Comparison of ENCODE assay signal across 10 cellular contexts in the genomic region with DNA sequence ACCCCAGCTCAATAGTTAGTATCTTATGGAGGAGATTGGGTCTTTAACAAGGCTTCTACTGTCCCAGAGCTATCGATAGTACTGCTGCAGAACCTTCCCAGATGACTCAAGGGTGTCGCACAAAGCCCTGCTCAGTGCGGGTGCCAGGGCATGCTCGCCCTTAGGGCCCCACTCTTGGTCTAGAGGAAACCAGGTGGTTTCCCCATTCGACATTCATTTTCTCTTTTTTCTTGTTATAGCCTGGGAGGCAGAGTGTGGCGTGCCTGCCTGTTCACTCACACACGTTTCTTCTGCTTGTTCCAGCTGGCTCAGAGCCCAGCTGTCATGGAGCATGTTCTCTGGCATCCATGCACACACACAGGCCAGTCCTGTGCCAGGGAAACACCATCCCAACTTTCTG.
DNase-seq lines count a peak whose midpoint lies in the region; ATAC-seq and TF ChIP-seq lines count a peak whose summit lies in the region.
"Had no signal": no experiment of that assay in that cellular context is flagged by ENCODE, and none has a peak within 500 bp of the region (broad histone marks: within the 10 kb centered on the region; RNA-seq: fewer than 3 reads in every experiment).

No MANE protein-coding gene starts in this region.

- ATAC-seq in GM18858 (IDR thresholded peaks at IDR 0.05; ENCODE audit: unreplicated experiment): peak; percentile 93
- peak; percentile 87 for ATAC-seq in HG02610 (IDR thresholded peaks at IDR 0.05; ENCODE audit: unreplicated experiment)
- ATAC-seq in left lung: no peak

- peak overlapping the region; percentile 36; the same call in 1 of the 2 replicates for H2AFZ ChIP-seq in OCI-LY3 (ENCODE audit: low read depth, low read length)
- no peak overlapping the region for H2AFZ ChIP-seq in PC-9

- no peaks in the 10 kb centered on the region for H3K9me2 ChIP-seq in PC-9 (ENCODE audit: insufficient read depth)

- no peak overlapping the region for H3K4me3 ChIP-seq in OCI-LY3 (ENCODE audit: low read length)
- no peak overlapping the region for H3K4me3 ChIP-seq in neutrophil (ENCODE audit: low read depth in 1 of 2, low read length in 1 of 2)
- H3K4me3 ChIP-seq in effector memory CD4-positive, alpha-beta T cell (ENCODE audit: insufficient read depth, low read depth, low read length, poor library complexity, severe bottlenecking): no peak overlapping the region
- H3K4me3 ChIP-seq in PC-9: no peak overlapping the region
- no peak overlapping the region for H3K4me3 ChIP-seq in left lung
- H3K4me3 ChIP-seq: spleen had no signal

- intact Hi-C loops in PC-9 (cut with micrococcal nuclease; ENCODE audit: unreplicated experiment): no loop called here
- intact Hi-C loops in left lung (cut with DNase I): no loop called here

- no peaks in the 10 kb centered on the region for H3K79me2 ChIP-seq in OCI-LY3 (ENCODE audit: low read length)
- no peaks in the 10 kb centered on the region for H3K79me2 ChIP-seq in PC-9 (ENCODE audit: low read depth)

- H3K36me3 ChIP-seq in OCI-LY3 (replicated peaks; ENCODE audit: low read depth, low read length) (no peaks in the 10 kb centered on the region), neutrophil (no peaks in the 10 kb centered on the region), PC-9 (ENCODE audit: low read depth) (no peaks in the 10 kb centered on the region), left lung (no peaks in the 10 kb centered on the region)
- H3K36me3 ChIP-seq in effector memory CD4-positive, alpha-beta T cell (ENCODE audit: control insufficient read depth, insufficient read depth, low read length): no peaks in the 10 kb centered on the region
- H3K36me3 ChIP-seq: spleen had no signal

- no peaks in the 10 kb centered on the region for H3K9me3 ChIP-seq in OCI-LY3 (ENCODE audit: insufficient read depth, low read length)
- H3K9me3 ChIP-seq in neutrophil: no peaks in the 10 kb centered on the region
- no peaks in the 10 kb centered on the region for H3K9me3 ChIP-seq in effector memory CD4-positive, alpha-beta T cell (ENCODE audit: control insufficient read depth, low read length)
- no peaks in the 10 kb centered on the region for H3K9me3 ChIP-seq in PC-9 (ENCODE audit: insufficient read depth, low read depth)
- no peaks in the 10 kb centered on the region for H3K9me3 ChIP-seq in left lung

- H3F3A ChIP-seq in PC-9 (ENCODE audit: insufficient read depth, low read depth): no peaks in the 10 kb centered on the region

- CTCF ChIA-PET in PC-9 (lab: Charles Lee): no interaction called here

- H3K4me2 ChIP-seq in OCI-LY3 (ENCODE audit: low read length): peak overlapping the region; percentile 55
- H3K4me2 ChIP-seq in PC-9: no peak overlapping the region

- BruUV-seq in PC-9 (replicated peaks; lab: Mats Ljungman, UMichigan): no TSS peak

- TF ChIP-seq CTCF in OCI-LY3 (IDR thresholded peaks at IDR 0.05; ENCODE audit: low read depth, low read length): no peak
- TF ChIP-seq CTCF in neutrophil (IDR thresholded peaks at IDR 0.05): no peak
- TF ChIP-seq CTCF in PC-9 (conservative IDR thresholded peaks at IDR 0.05): no peak
- TF ChIP-seq CTCF in left lung (IDR thresholded peaks at IDR 0.05): no peak

- peak overlapping the region; percentile 3; the same call in 1 of the 2 replicates for H3K9ac ChIP-seq in OCI-LY3 (ENCODE audit: low read length)

- H3K27ac ChIP-seq in OCI-LY3 (ENCODE audit: low read length): no peak overlapping the region
- peak overlapping the region; percentile 36 for H3K27ac ChIP-seq in neutrophil
- no peak overlapping the region for H3K27ac ChIP-seq in effector memory CD4-positive, alpha-beta T cell (ENCODE audit: insufficient read depth, low read length, poor library complexity, severe bottlenecking)
- H3K27ac ChIP-seq in PC-9: no peak overlapping the region
- no peak overlapping the region for H3K27ac ChIP-seq in left lung

- 0 out of 2 replicates have a peak, but pooled peaks cover 3% of the 10 kb centered on the region for H3K27me3 ChIP-seq in OCI-LY3 (ENCODE audit: low read depth, low read length)
- H3K27me3 ChIP-seq in neutrophil: peaks cover 37% of the 10 kb centered on the region
- no peaks in the 10 kb centered on the region for H3K27me3 ChIP-seq in effector memory CD4-positive, alpha-beta T cell (replicated peaks; ENCODE audit: control insufficient read depth, insufficient read depth, low read length, poor library complexity, severe bottlenecking)
- H3K27me3 ChIP-seq in PC-9 (ENCODE audit: insufficient read depth, low read depth): no peaks in the 10 kb centered on the region
- H3K27me3 ChIP-seq in left lung: no peaks in the 10 kb centered on the region

- POLR2A ChIA-PET in PC-9 (lab: Charles Lee; ENCODE audit: unreplicated experiment): interaction anchor here (0.8 kb wide), 1 partner anchor 193 kb away, joined by 5 read pairs; no protein-coding TSS in a partner anchor

- DNase-seq in effector memory CD4-positive, alpha-beta T cell: no peak
- DNase-seq in DMS53 treated with DMSO at 0.1 percent for 48 hours (lab: John Stamatoyannopoulos, UW; ENCODE audit: unreplicated experiment) (no peak), PC-9 (no peak), left lung (no peak)
- DNase-seq: NCI-H2227 treated with DMSO at 0.1 percent for 48 hours, spleen had no signal

- H4K20me1 ChIP-seq in OCI-LY3 (ENCODE audit: insufficient read depth, low read length) (no peaks in the 10 kb centered on the region), PC-9 (ENCODE audit: insufficient read depth) (no peaks in the 10 kb centered on the region)

- H3K4me1 ChIP-seq in OCI-LY3 (ENCODE audit: low read length) (peaks cover 18% of the 10 kb centered on the region), neutrophil (ENCODE audit: control insufficient read depth in 1 of 2, insufficient read depth in 1 of 2, low read depth in 1 of 2, low read length in 1 of 2) (peaks cover 42 to 47% of the 10 kb centered on the region in 2 experiments), PC-9 (replicated peaks; ENCODE audit: insufficient read depth) (no peaks in the 10 kb centered on the region), left lung (peaks cover 0 to 43% of the 10 kb centered on the region in 2 donors)
- H3K4me1 ChIP-seq in effector memory CD4-positive, alpha-beta T cell (ENCODE audit: control insufficient read depth, insufficient read depth, low read length, poor library complexity, severe bottlenecking): no peaks in the 10 kb centered on the region
